In the genomic region with DNA sequence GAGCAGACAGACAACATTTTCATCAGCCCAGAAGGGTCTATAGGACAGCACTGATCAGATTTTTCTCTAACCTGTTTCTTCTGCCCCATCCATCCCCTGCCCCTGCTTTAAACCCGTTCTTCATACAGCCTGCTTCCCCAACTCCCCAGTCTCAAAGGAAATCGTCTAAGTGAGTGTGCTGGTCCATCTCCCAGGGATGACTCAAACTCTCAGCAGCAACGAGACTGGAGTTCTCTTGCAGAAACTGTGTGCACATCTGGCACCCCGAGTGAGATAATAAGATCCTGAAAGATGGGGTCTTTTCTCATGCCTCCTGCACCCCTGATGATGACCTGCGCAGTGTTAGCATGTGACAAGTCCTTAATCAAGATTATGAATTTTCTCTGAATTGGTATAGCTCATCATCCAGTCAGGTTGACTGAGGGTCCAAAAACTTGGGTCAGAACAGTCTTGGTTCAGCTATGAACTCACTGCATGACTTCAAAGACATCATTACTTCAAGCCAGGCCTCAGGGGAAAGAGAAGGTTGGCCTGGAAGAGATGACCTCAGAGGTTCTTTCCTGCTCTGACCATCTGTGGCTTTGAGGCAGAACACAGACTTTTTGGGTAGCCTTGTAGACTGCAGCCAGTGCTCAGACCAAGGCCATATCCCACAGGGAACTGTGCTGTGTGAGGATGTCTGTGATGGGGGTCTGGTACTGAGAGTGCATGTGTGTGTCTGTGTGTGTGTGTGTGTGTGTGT, we compare ENCODE assay signal across 27 cellular contexts.
"Had no signal": no experiment of that assay in that cellular context is flagged by ENCODE, and none has a peak within 500 bp of the region (broad histone marks: within the 10 kb centered on the region; RNA-seq: fewer than 3 reads in every experiment).

No MANE protein-coding gene starts in this region.

- H3K4me3 ChIP-seq: coronary artery, heart right ventricle, left lung, ovary, psoas muscle, sigmoid colon, stomach, testis, tibial artery, upper lobe of left lung had no signal

- H3K36me3 ChIP-seq: heart right ventricle, left lung, ovary, sigmoid colon, stomach, tibial artery, upper lobe of left lung had no signal

- H3K27ac Mint-ChIP-seq: effector memory CD8-positive, alpha-beta T cell; naive thymus-derived CD8-positive, alpha-beta T cell; nephron progenitor cell; stimulated activated effector memory CD8-positive, alpha-beta T cell treated with anti-CD3 and anti-CD28 coated beads, Interleukin-12 subunit alpha, Interleukin-12 subunit beta, amount 100 ng/mL, for 72 hours had no signal

- H3K9me3 ChIP-seq: left lung, ovary, psoas muscle, sigmoid colon, stomach, testis, tibial artery, upper lobe of left lung had no signal

- H3K4me3 Mint-ChIP-seq: effector memory CD8-positive, alpha-beta T cell; naive thymus-derived CD8-positive, alpha-beta T cell; nephron progenitor cell; stimulated activated effector memory CD8-positive, alpha-beta T cell treated with anti-CD3 and anti-CD28 coated beads, Interleukin-12 subunit alpha, Interleukin-12 subunit beta, amount 100 ng/mL, for 72 hours had no signal

- H3K4me1 ChIP-seq: left lung, psoas muscle, testis, upper lobe of left lung had no signal

- H3K36me3 Mint-ChIP-seq: naive thymus-derived CD8-positive, alpha-beta T cell; stimulated activated effector memory CD8-positive, alpha-beta T cell treated with anti-CD3 and anti-CD28 coated beads, Interleukin-12 subunit alpha, Interleukin-12 subunit beta, amount 100 ng/mL, for 72 hours had no signal

- H3K4me1 Mint-ChIP-seq: naive thymus-derived CD8-positive, alpha-beta T cell; nephron progenitor cell; stimulated activated effector memory CD8-positive, alpha-beta T cell treated with anti-CD3 and anti-CD28 coated beads, Interleukin-12 subunit alpha, Interleukin-12 subunit beta, amount 100 ng/mL, for 72 hours had no signal

- DNase-seq: effector memory CD8-positive, alpha-beta T cell; foreskin melanocyte; glutamatergic neuron; heart right ventricle; hippocampal formation; left cardiac atrium; left lung; mesenchymal stem cell; midbrain; naive thymus-derived CD8-positive, alpha-beta T cell; nephron progenitor cell; occipital lobe; ovary; posterior cingulate gyrus; psoas muscle; right cardiac atrium; sigmoid colon; stimulated activated CD4-positive, alpha-beta T cell treated with anti-CD3 and anti-CD28 coated beads, Interleukin-2, amount 100 ng/mL, for 24 hours; stimulated activated CD4-positive, alpha-beta T cell treated with anti-CD3 and anti-CD28 coated beads, Interleukin-4, amount 100 ng/mL, for 24 hours; stimulated activated naive CD4-positive, alpha-beta T cell treated with Interleukin-2 at 50 U/mL for 16 hours; stomach; substantia nigra; testis; tibial artery had no signal

- H3K27ac ChIP-seq: coronary artery, heart right ventricle, left lung, ovary, psoas muscle, sigmoid colon, stomach, testis, tibial artery, upper lobe of left lung had no signal

- ATAC-seq: effector memory CD8-positive, alpha-beta T cell; heart right ventricle; left cardiac atrium; left lung; naive thymus-derived CD8-positive, alpha-beta T cell; psoas muscle; right cardiac atrium; stimulated activated effector memory CD8-positive, alpha-beta T cell treated with anti-CD3 and anti-CD28 coated beads, Interleukin-12 subunit alpha, Interleukin-12 subunit beta, amount 100 ng/mL, for 72 hours had no signal

- H3K27me3 ChIP-seq: left lung, ovary, testis, upper lobe of left lung had no signal
